ENCODE assay signal across 23 cellular contexts in genomic region chr10:98492763-98493162, GRCh38.
"Had no signal": no experiment of that assay in that cellular context is flagged by ENCODE, and none has a peak within 500 bp of the region (broad histone marks: within the 10 kb centered on the region; RNA-seq: fewer than 3 reads in every experiment).

No MANE protein-coding gene starts in this region.

- FAIRE-seq: small intestine had no signal

- H3K4me1 Mint-ChIP-seq: activated naive CD4-positive, alpha-beta T cell treated with anti-CD3 and anti-CD28 coated beads, Interleukin-2, amount 50 U/mL, for 24 hours; brain; immature natural killer cell; naive thymus-derived CD4-positive, alpha-beta T cell; neural progenitor cell; stimulated activated effector memory CD8-positive, alpha-beta T cell treated with anti-CD3 and anti-CD28 coated beads, Interleukin-12 subunit alpha, Interleukin-12 subunit beta, amount 100 ng/mL, for 72 hours; stimulated activated naive CD8-positive, alpha-beta T cell treated with anti-CD3 and anti-CD28 coated beads, Interleukin-15, amount 100 ng/mL, for 72 hours had no signal

- DNase-seq: activated CD4-positive, alpha-beta T cell treated with anti-CD3 and anti-CD28 coated beads, Interleukin-2, amount 50 U/mL, for 1 hour; activated CD4-positive, CD25-positive, alpha-beta regulatory T cell treated with anti-CD3 and anti-CD28 coated beads, Interleukin-2, amount 50 U/mL, for 72 hours; activated CD8-positive, alpha-beta T cell treated with anti-CD3 and anti-CD28 coated beads, Interleukin-2, amount 10 ng/mL, durations not matched to agents 7 days and 5 days; activated gamma-delta T cell; aorta; dermis blood vessel endothelial cell; effector CD8-positive, alpha-beta T cell; foreskin keratinocyte; immature natural killer cell; left lung; naive thymus-derived CD4-positive, alpha-beta T cell; small intestine; stimulated activated CD4-positive, alpha-beta T cell treated with anti-CD3 and anti-CD28 coated beads, Interleukin-2, amount 100 ng/mL, for 24 hours; stimulated activated naive CD8-positive, alpha-beta T cell treated with anti-CD3 and anti-CD28 coated beads, Interleukin-15, amount 100 ng/mL, for 72 hours had no signal

- ATAC-seq: activated CD8-positive, alpha-beta T cell treated with anti-CD3 and anti-CD28 coated beads, Interleukin-2, amount 10 ng/mL, durations not matched to agents 7 days and 5 days; foreskin keratinocyte; left lung; naive thymus-derived CD4-positive, alpha-beta T cell; sciatic nerve; stimulated activated effector memory CD8-positive, alpha-beta T cell treated with anti-CD3 and anti-CD28 coated beads, Interleukin-12 subunit alpha, Interleukin-12 subunit beta, amount 100 ng/mL, for 72 hours; stimulated activated naive CD8-positive, alpha-beta T cell treated with anti-CD3 and anti-CD28 coated beads, Interleukin-15, amount 100 ng/mL, for 72 hours had no signal

- H3K36me3 ChIP-seq: left lung, suprapubic skin, tibial nerve had no signal

- H3K4me3 Mint-ChIP-seq: activated CD8-positive, alpha-beta T cell treated with anti-CD3 and anti-CD28 coated beads, Interleukin-2, amount 10 ng/mL, durations not matched to agents 7 days and 5 days; activated naive CD4-positive, alpha-beta T cell treated with anti-CD3 and anti-CD28 coated beads, Interleukin-2, amount 50 U/mL, for 24 hours; activated T-helper 1 cell treated with anti-CD3 and anti-CD28 coated beads, Interleukin-12 subunit alpha, Interleukin-12 subunit beta, Interleukin-2, Interleukin-4 antibody, amounts not matched to agents 30 ng/mL and 10 ng/mL and 1 ng/mL, durations not matched to agents 14 hours and 24 hours and 36 hours; brain; immature natural killer cell; naive thymus-derived CD4-positive, alpha-beta T cell; neural progenitor cell; stimulated activated effector memory CD8-positive, alpha-beta T cell treated with anti-CD3 and anti-CD28 coated beads, Interleukin-12 subunit alpha, Interleukin-12 subunit beta, amount 100 ng/mL, for 72 hours; stimulated activated naive CD8-positive, alpha-beta T cell treated with anti-CD3 and anti-CD28 coated beads, Interleukin-15, amount 100 ng/mL, for 72 hours had no signal

- H3K36me3 Mint-ChIP-seq: brain; neural progenitor cell; stimulated activated effector memory CD8-positive, alpha-beta T cell treated with anti-CD3 and anti-CD28 coated beads, Interleukin-12 subunit alpha, Interleukin-12 subunit beta, amount 100 ng/mL, for 72 hours had no signal

- H3K27ac ChIP-seq: foreskin keratinocyte, left lung, neural progenitor cell, suprapubic skin, tibial nerve, VCaP had no signal

- H3K27ac Mint-ChIP-seq: activated CD8-positive, alpha-beta T cell treated with anti-CD3 and anti-CD28 coated beads, Interleukin-2, amount 10 ng/mL, durations not matched to agents 7 days and 5 days; activated naive CD4-positive, alpha-beta T cell treated with anti-CD3 and anti-CD28 coated beads, Interleukin-2, amount 50 U/mL, for 24 hours; activated T-helper 1 cell treated with anti-CD3 and anti-CD28 coated beads, Interleukin-12 subunit alpha, Interleukin-12 subunit beta, Interleukin-2, Interleukin-4 antibody, amounts not matched to agents 30 ng/mL and 10 ng/mL and 1 ng/mL, durations not matched to agents 14 hours and 24 hours and 36 hours; brain; immature natural killer cell; naive thymus-derived CD4-positive, alpha-beta T cell; neural progenitor cell; stimulated activated effector memory CD8-positive, alpha-beta T cell treated with anti-CD3 and anti-CD28 coated beads, Interleukin-12 subunit alpha, Interleukin-12 subunit beta, amount 100 ng/mL, for 72 hours; stimulated activated naive CD8-positive, alpha-beta T cell treated with anti-CD3 and anti-CD28 coated beads, Interleukin-15, amount 100 ng/mL, for 72 hours had no signal

- H3K4me2 ChIP-seq: neural progenitor cell had no signal

- H3K4me1 ChIP-seq: foreskin keratinocyte, left lung, suprapubic skin, tibial nerve had no signal

- H3K4me3 ChIP-seq: left lung, neural progenitor cell, suprapubic skin, tibial nerve had no signal

- H3K9ac ChIP-seq: neural progenitor cell had no signal

- H3K27me3 ChIP-seq: foreskin keratinocyte, left lung, neural progenitor cell, suprapubic skin, tibial nerve had no signal

- H2AFZ ChIP-seq: neural progenitor cell had no signal

- H3K9me3 ChIP-seq: suprapubic skin had no signal
